8 cellular contexts compared by ENCODE assay signal in genomic region chr6:1388927-1389790, GRCh38. TPM values are rescaled to one million over a fixed set of nuclear protein-coding genes. Genes with fewer than 3 reads are reported as not detected.
DNase-seq lines count a peak whose midpoint lies in the region; ATAC-seq and TF ChIP-seq lines count a peak whose summit lies in the region.

TSS of gene FOXF2 (plus strand) at chr6:1389576. CDS start at chr6:1389948, 372 bp downstream.

- TF ChIP-seq CTCF in body of pancreas (IDR thresholded peaks at IDR 0.05) (no peak), lower leg skin (IDR thresholded peaks at IDR 0.05) (no peak), transverse colon (IDR thresholded peaks at IDR 0.05) (no peak)

- DNase-seq in activated T-cell treated with anti-CD3 and anti-CD28 coated beads, Interleukin-2, amount 50 U/mL, for 4 hours, result no peak
- DNase-seq in activated T-cell treated with anti-CD3 and anti-CD28 coated beads, Interleukin-2, amount 50 U/mL, for 1 hour, result no peak
- DNase-seq in body of pancreas (no peak), lower leg skin (ENCODE audit: low spot score in 2 of 2) (no peak), transverse colon (no peak), GDM1 (lab: John Stamatoyannopoulos, UW) (no peak)

- H3K4me3 Mint-ChIP-seq in activated T-cell treated with anti-CD3 and anti-CD28 coated beads, Interleukin-2, amount 50 U/mL, for 4 hours, result peak within 1 kb of the TSS; percentile 72

- intact Hi-C loops in body of pancreas (cut with DNase I), result loop anchor here (5.0 to 10.0 kb wide), 2 partner anchors 597 to 674 kb away; no protein-coding TSS in a partner anchor
- intact Hi-C loops in lower leg skin (cut with DNase I; ENCODE audit: low total_unique reads), result no loop called here
- intact Hi-C loops in transverse colon (cut with DNase I; ENCODE audit: low total_unique reads), result no loop called here

- H3K36me3 Mint-ChIP-seq in activated T-cell treated with anti-CD3 and anti-CD28 coated beads, Interleukin-2, amount 50 U/mL, for 4 hours (ENCODE audit: insufficient read depth), result no peaks in the 10 kb centered on the region

- TF ChIP-seq POLR2A in body of pancreas (IDR thresholded peaks at IDR 0.05) (no peak), lower leg skin (IDR thresholded peaks at IDR 0.05) (no peak), transverse colon (IDR thresholded peaks at IDR 0.05) (no peak)

- TF ChIP-seq EP300 in transverse colon (IDR thresholded peaks at IDR 0.05; ENCODE audit: low read depth), result no peak

- H3K4me3 ChIP-seq in body of pancreas (no peak within 1 kb of the TSS), lower leg skin (ENCODE audit: low read depth, poor library complexity, severe bottlenecking) (peak within 1 kb of the TSS; percentile 24), transverse colon (peak within 1 kb of the TSS; percentile 28 to 56 (median 47))

- H3K4me1 Mint-ChIP-seq in activated T-cell treated with anti-CD3 and anti-CD28 coated beads, Interleukin-2, amount 50 U/mL, for 4 hours (ENCODE audit: low read depth), result peaks cover 26% of the 10 kb centered on the region

- 1 to 8% methylated on average over 40 to 75 of the region's 84 CpGs for WGBS in body of pancreas, 2 donors
- 3 to 8% methylated on average over 39 to 57 of the region's 84 CpGs for WGBS in lower leg skin, 2 donors
- WGBS in transverse colon (ENCODE audit: low coverage in 1 of 2), 2 donors, result 5 to 9% methylated on average over 18 to 47 of the region's 84 CpGs

- H3K9me3 ChIP-seq in body of pancreas, result no peaks in the 10 kb centered on the region
- no peaks in the 10 kb centered on the region for H3K9me3 ChIP-seq in transverse colon

- H3K36me3 ChIP-seq in body of pancreas (replicated peaks in 1 of 2; ENCODE audit: insufficient read depth in 1 of 2, low read depth in 2 of 2) (no peaks in the 10 kb centered on the region), transverse colon (no peaks in the 10 kb centered on the region)

- peaks cover 38% of the 10 kb centered on the region for H3K4me1 ChIP-seq in body of pancreas
- H3K4me1 ChIP-seq in transverse colon, result peaks cover 0 to 22% (median 6%) of the 10 kb centered on the region in 4 donors

- H3K27me3 ChIP-seq in body of pancreas (peaks cover 0 to 40% of the 10 kb centered on the region in 2 donors), transverse colon (peaks cover 97% of the 10 kb centered on the region)

- peaks cover 73% of the 10 kb centered on the region for H3K27me3 Mint-ChIP-seq in activated T-cell treated with anti-CD3 and anti-CD28 coated beads, Interleukin-2, amount 50 U/mL, for 4 hours (ENCODE audit: low read depth)

- H3K9me3 Mint-ChIP-seq in activated T-cell treated with anti-CD3 and anti-CD28 coated beads, Interleukin-2, amount 50 U/mL, for 4 hours, result no peaks in the 10 kb centered on the region

- ATAC-seq in activated T-cell treated with anti-CD3 and anti-CD28 coated beads, Interleukin-2, amount 50 U/mL, for 4 hours, result no peak
- ATAC-seq in body of pancreas (peak; percentile 12), HG02973 (IDR thresholded peaks at IDR 0.05; ENCODE audit: unreplicated experiment) (no peak), HG02610 (IDR thresholded peaks at IDR 0.05; ENCODE audit: unreplicated experiment) (no peak)

- in situ Hi-C loops in transverse colon (cut with MboI; ENCODE audit: low pct_ligation_motif_present in 1 of 4, low pct_unique_long_range_greater_than_20kb in 1 of 4, low sequenced_read_pairs in 3 of 4), result loop anchor here in 2 of 4 donors (10.0 to 25.0 kb wide), 3 partner anchors 477 to 794 kb away; no protein-coding TSS in a partner anchor

- H3K27ac ChIP-seq in body of pancreas, result no peak within 1 kb of the TSS
- peak within 1 kb of the TSS; percentile 82 to 88 (median 86) for H3K27ac ChIP-seq in transverse colon

RNA-seq across cellular contexts. Expression of gene FOXF2, which starts in this region (rescaled TPM):
- under 1 TPM in 1 of 3 donors, not detected in 2; 0.08 TPM for total RNA-seq in activated T-cell treated with anti-CD3 and anti-CD28 coated beads, Interleukin-2, amount 50 U/mL, for 4 hours
- under 1 TPM in 1 of 2 donors, not detected in 1; 0.26 TPM for total RNA-seq in body of pancreas
- 1 to 10 TPM in 1 of 4 donors, under 1 TPM in 3; 0.59 to 1.4 (median 0.77) TPM for total RNA-seq in lower leg skin
- 10 to 100 TPM in 3 of 4 donors, 1 to 10 TPM in 1; 9.0 to 45.2 (median 13.5) TPM for total RNA-seq in transverse colon

Comparison
In these comparisons a context has a peak if more than half of its experiments do, and no peak if none do; other contexts are left out.
1. RNA of gene FOXF2 (total RNA-seq): 9.0 to 45.2 TPM in transverse colon; 0.59 to 1.4 TPM in lower leg skin, 0.26 TPM in body of pancreas and 0.08 TPM in activated T-cell treated with anti-CD3 and anti-CD28 coated beads, Interleukin-2, amount 50 U/mL, for 4 hours; every median in the first group is over 4 times any median in the second.
2. Peak in ATAC-seq in body of pancreas; RNA of the gene not detected or under 1 TPM.
3. H3K27ac ChIP-seq: peak in transverse colon (4 of 4); none in body of pancreas (0 of 4).
4. H3K4me3 ChIP-seq: peak in lower leg skin (single experiment) and transverse colon (4 of 4); none in body of pancreas (0 of 2).